ENCODE assay signal across 20 cellular contexts in genomic region chrX:1561164-1561563, GRCh38. TPM values are rescaled to one million over a fixed set of nuclear protein-coding genes. Genes with fewer than 3 reads are reported as not detected.
DNase-seq lines count a peak whose midpoint lies in the region; ATAC-seq and TF ChIP-seq lines count a peak whose summit lies in the region.
"Had no signal": no experiment of that assay in that cellular context is flagged by ENCODE, and none has a peak within 500 bp of the region (broad histone marks: within the 10 kb centered on the region; RNA-seq: fewer than 3 reads in every experiment).

No MANE protein-coding gene starts in this region.

- ATAC-seq in natural killer cell treated with Interleukin-12 subunit alpha and Interleukin-12 subunit beta and Interleukin-15 and Interleukin-18, amount 100 ng/mL, for 72 hours: no peak
- ATAC-seq in natural killer cell (no peak), gastrocnemius medialis (no peak)
- ATAC-seq in effector memory CD8-positive, alpha-beta T cell (replicated peaks): no peak

- H3K27ac Mint-ChIP-seq in T-helper 2 cell treated with Interferon-gamma antibody and Interleukin-4, amounts not matched to agents 5 μg/mL and 100 μg/mL, for 36 hours: peak overlapping the region; percentile 23
- peak overlapping the region; percentile 6 to 60 for H3K27ac Mint-ChIP-seq in natural killer cell treated with Interleukin-12 subunit alpha and Interleukin-12 subunit beta and Interleukin-15 and Interleukin-18, amount 100 ng/mL, for 72 hours
- no peak overlapping the region for H3K27ac Mint-ChIP-seq in natural killer cell
- H3K27ac Mint-ChIP-seq in effector memory CD8-positive, alpha-beta T cell: peak overlapping the region; percentile 44 to 90

- H3K36me3 Mint-ChIP-seq in T-helper 2 cell treated with Interferon-gamma antibody and Interleukin-4, amounts not matched to agents 5 μg/mL and 100 μg/mL, for 36 hours (ENCODE audit: low read depth): peaks cover 4% of the 10 kb centered on the region
- no peaks in the 10 kb centered on the region for H3K36me3 Mint-ChIP-seq in natural killer cell treated with Interleukin-12 subunit alpha and Interleukin-12 subunit beta and Interleukin-15 and Interleukin-18, amount 100 ng/mL, for 72 hours
- H3K36me3 Mint-ChIP-seq in natural killer cell: no peaks in the 10 kb centered on the region
- peaks cover 4% of the 10 kb centered on the region for H3K36me3 Mint-ChIP-seq in effector memory CD8-positive, alpha-beta T cell (ENCODE audit: insufficient read depth)

- H3K36me3 ChIP-seq in gastrocnemius medialis (no peaks in the 10 kb centered on the region), ascending aorta (no peaks in the 10 kb centered on the region)
- H3K36me3 ChIP-seq: HAP-1, Peyer's patch had no signal

- TF ChIP-seq POLR2A in gastrocnemius medialis (IDR thresholded peaks at IDR 0.05): no peak

- H3K27ac ChIP-seq in gastrocnemius medialis (no peak overlapping the region), ascending aorta (no peak overlapping the region)
- H3K27ac ChIP-seq: 22Rv1, HL-60, Peyer's patch had no signal

- in situ Hi-C loops in gastrocnemius medialis (cut with MboI; ENCODE audit: low sequenced_read_pairs in 4 of 4): no loop called here

- peaks cover 50% of the 10 kb centered on the region for H3K4me1 Mint-ChIP-seq in T-helper 2 cell treated with Interferon-gamma antibody and Interleukin-4, amounts not matched to agents 5 μg/mL and 100 μg/mL, for 36 hours (ENCODE audit: low read depth)
- H3K4me1 Mint-ChIP-seq in natural killer cell treated with Interleukin-12 subunit alpha and Interleukin-12 subunit beta and Interleukin-15 and Interleukin-18, amount 100 ng/mL, for 72 hours (ENCODE audit: low read depth in 2 of 2): peaks cover 6 to 17% of the 10 kb centered on the region in 2 donors
- no peaks in the 10 kb centered on the region for H3K4me1 Mint-ChIP-seq in natural killer cell
- H3K4me1 Mint-ChIP-seq in effector memory CD8-positive, alpha-beta T cell (ENCODE audit: low read depth in 2 of 2): peaks cover 30 to 36% of the 10 kb centered on the region in 2 donors

- TF ChIP-seq CTCF in natural killer cell (IDR thresholded peaks at IDR 0.05) (no peak), gastrocnemius medialis (IDR thresholded peaks at IDR 0.05 in 4 of 5, conservative IDR thresholded peaks at IDR 0.05 in 1 of 5) (no peak), ascending aorta (IDR thresholded peaks at IDR 0.05) (no peak)

- H3K27me3 ChIP-seq in gastrocnemius medialis (no peaks in the 10 kb centered on the region), ascending aorta (no peaks in the 10 kb centered on the region)
- H3K27me3 ChIP-seq: Peyer's patch had no signal

- no peak for DNase-seq in T-helper 2 cell treated with Interferon-gamma antibody and Interleukin-4, amounts not matched to agents 5 μg/mL and 100 μg/mL, for 36 hours (ENCODE audit: low spot score)
- DNase-seq in T-helper 2 cell (no peak), natural killer cell (no peak), gastrocnemius medialis (no peak), GDM1 (lab: John Stamatoyannopoulos, UW) (no peak), ascending aorta (ENCODE audit: low spot score in 2 of 2) (no peak)
- no peak for DNase-seq in natural killer cell treated with Interleukin-12 subunit alpha and Interleukin-12 subunit beta and Interleukin-15 and Interleukin-18, amount 100 ng/mL, for 72 hours (ENCODE audit: low spot score)
- no peak for DNase-seq in effector memory CD8-positive, alpha-beta T cell
- DNase-seq: C1 segment of cervical spinal cord, Calu3, DMS79, NCI-H1436, NCI-H2029 treated with DMSO at 0.1 percent for 48 hours, NCI-H524, SHP77 had no signal

- intact Hi-C loops in natural killer cell (cut with micrococcal nuclease) (no loop called here), gastrocnemius medialis (cut with DNase I; ENCODE audit: low total_unique reads) (no loop called here), ascending aorta (cut with DNase I) (no loop called here)

- H3K4me3 ChIP-seq in gastrocnemius medialis (no peak overlapping the region), ascending aorta (no peak overlapping the region)
- H3K4me3 ChIP-seq: HAP-1, Peyer's patch had no signal

- no peak overlapping the region for H3K4me3 Mint-ChIP-seq in T-helper 2 cell treated with Interferon-gamma antibody and Interleukin-4, amounts not matched to agents 5 μg/mL and 100 μg/mL, for 36 hours
- H3K4me3 Mint-ChIP-seq in natural killer cell treated with Interleukin-12 subunit alpha and Interleukin-12 subunit beta and Interleukin-15 and Interleukin-18, amount 100 ng/mL, for 72 hours: no peak overlapping the region
- no peak overlapping the region for H3K4me3 Mint-ChIP-seq in natural killer cell
- H3K4me3 Mint-ChIP-seq in effector memory CD8-positive, alpha-beta T cell: peak overlapping the region; percentile 3 to 23

- no peaks in the 10 kb centered on the region for H3K9me3 Mint-ChIP-seq in T-helper 2 cell treated with Interferon-gamma antibody and Interleukin-4, amounts not matched to agents 5 μg/mL and 100 μg/mL, for 36 hours
- no peaks in the 10 kb centered on the region for H3K9me3 Mint-ChIP-seq in natural killer cell treated with Interleukin-12 subunit alpha and Interleukin-12 subunit beta and Interleukin-15 and Interleukin-18, amount 100 ng/mL, for 72 hours
- H3K9me3 Mint-ChIP-seq in natural killer cell: no peaks in the 10 kb centered on the region
- peaks cover 0 to 8% of the 10 kb centered on the region in 2 donors for H3K9me3 Mint-ChIP-seq in effector memory CD8-positive, alpha-beta T cell

- peaks cover 12% of the 10 kb centered on the region for H3K27me3 Mint-ChIP-seq in T-helper 2 cell treated with Interferon-gamma antibody and Interleukin-4, amounts not matched to agents 5 μg/mL and 100 μg/mL, for 36 hours (ENCODE audit: low read depth)
- H3K27me3 Mint-ChIP-seq in natural killer cell treated with Interleukin-12 subunit alpha and Interleukin-12 subunit beta and Interleukin-15 and Interleukin-18, amount 100 ng/mL, for 72 hours: peaks cover 0 to 3% of the 10 kb centered on the region in 2 donors
- no peaks in the 10 kb centered on the region for H3K27me3 Mint-ChIP-seq in natural killer cell (ENCODE audit: low read depth in 2 of 2)
- H3K27me3 Mint-ChIP-seq in effector memory CD8-positive, alpha-beta T cell: peaks cover 0 to 8% of the 10 kb centered on the region in 2 donors

- H3K4me1 ChIP-seq in gastrocnemius medialis (no peaks in the 10 kb centered on the region), ascending aorta (no peaks in the 10 kb centered on the region)
- H3K4me1 ChIP-seq: HAP-1, Peyer's patch had no signal

- H3K9me3 ChIP-seq in gastrocnemius medialis: no peaks in the 10 kb centered on the region
- no peaks in the 10 kb centered on the region for H3K9me3 ChIP-seq in ascending aorta
- H3K9me3 ChIP-seq: HAP-1, Peyer's patch had no signal

RNA-seq across cellular contexts. Expression of gene P2RY8, which starts 24.2 kb away (rescaled TPM):
- 10 to 100 TPM; 19.5 to 59.1 TPM for total RNA-seq in natural killer cell treated with Interleukin-12 subunit alpha and Interleukin-12 subunit beta and Interleukin-15 and Interleukin-18, amount 100 ng/mL, for 72 hours
- total RNA-seq in natural killer cell: 100 to 1,000 TPM in 2 of 3 donors, 10 to 100 TPM in 1; 73.7 to 114 (median 107) TPM
- total RNA-seq in gastrocnemius medialis: 1 to 10 TPM in 1 of 4 donors, under 1 TPM in 3; 0.36 to 1.1 (median 0.62) TPM
- 2.2 TPM for total RNA-seq in ascending aorta
- total RNA-seq: Calu3, G401 had no signal

RNA-seq across cellular contexts. Expression of gene AKAP17A, which starts 30.2 kb away (rescaled TPM):
- 10 to 100 TPM; 74.3 to 98.4 TPM for total RNA-seq in natural killer cell treated with Interleukin-12 subunit alpha and Interleukin-12 subunit beta and Interleukin-15 and Interleukin-18, amount 100 ng/mL, for 72 hours
- total RNA-seq in natural killer cell (100 to 1,000 TPM; 120 to 141 (median 121) TPM), gastrocnemius medialis (10 to 100 TPM; 14.1 to 15.9 (median 14.5) TPM), ascending aorta (74.0 TPM)

RNA-seq across cellular contexts. Expression of gene ASMT, which starts 53.7 kb away (rescaled TPM):
- total RNA-seq in natural killer cell treated with Interleukin-12 subunit alpha and Interleukin-12 subunit beta and Interleukin-15 and Interleukin-18, amount 100 ng/mL, for 72 hours: 1 to 10 TPM; 1.7 to 1.8 TPM
- total RNA-seq in natural killer cell (1 to 10 TPM in 2 of 3 donors, under 1 TPM in 1; 0.79 to 1.8 (median 1.5) TPM), gastrocnemius medialis (not detected), ascending aorta (37.5 TPM)
- total RNA-seq: Calu3, G401 had no signal

Comparison
In these comparisons a context has a peak if more than half of its experiments do, and no peak if none do; other contexts are left out.
1. H3K27ac Mint-ChIP-seq: peak in T-helper 2 cell treated with Interferon-gamma antibody and Interleukin-4, amounts not matched to agents 5 μg/mL and 100 μg/mL, for 36 hours (single experiment), natural killer cell treated with Interleukin-12 subunit alpha and Interleukin-12 subunit beta and Interleukin-15 and Interleukin-18, amount 100 ng/mL, for 72 hours (2 of 2) and effector memory CD8-positive, alpha-beta T cell (2 of 2); none in natural killer cell (0 of 2).
2. H3K4me3 Mint-ChIP-seq: peak in effector memory CD8-positive, alpha-beta T cell (2 of 2); none in T-helper 2 cell treated with Interferon-gamma antibody and Interleukin-4, amounts not matched to agents 5 μg/mL and 100 μg/mL, for 36 hours (single experiment), natural killer cell treated with Interleukin-12 subunit alpha and Interleukin-12 subunit beta and Interleukin-15 and Interleukin-18, amount 100 ng/mL, for 72 hours (single experiment) and natural killer cell (single experiment).
3. RNA of gene ASMT, which starts 53.7 kb away (total RNA-seq): 37.5 TPM in ascending aorta (single experiment); 1.7 to 1.8 TPM in natural killer cell treated with Interleukin-12 subunit alpha and Interleukin-12 subunit beta and Interleukin-15 and Interleukin-18, amount 100 ng/mL, for 72 hours, 0.79 to 1.8 TPM in natural killer cell and not detected in gastrocnemius medialis; every median in the first group is over 10 times any median in the second.